In genomic region chr11:35394941-35395340, GRCh38 we compare ENCODE assay signal across 29 cellular contexts.
"Had no signal": no experiment of that assay in that cellular context is flagged by ENCODE, and none has a peak within 500 bp of the region (broad histone marks: within the 10 kb centered on the region; RNA-seq: fewer than 3 reads in every experiment).

No MANE protein-coding gene starts in this region.

- H3K4me1 ChIP-seq: testis, uterus had no signal

- H3K4me3 ChIP-seq: stomach, suprapubic skin, testis, thoracic aorta, thyroid gland, tibial artery, tibial nerve, transverse colon, upper lobe of left lung, upper lobe of right lung, uterus, vagina had no signal

- H3K36me3 ChIP-seq: stomach, suprapubic skin, thoracic aorta, thyroid gland, tibial artery, tibial nerve, transverse colon, upper lobe of left lung, upper lobe of right lung, uterus, vagina had no signal

- ATAC-seq: stimulated activated effector memory CD8-positive, alpha-beta T cell treated with anti-CD3 and anti-CD28 coated beads, Interleukin-12 subunit alpha, Interleukin-12 subunit beta, amount 100 ng/mL, for 72 hours; stimulated activated memory B cell treated with anti-CD40 and anti-IgM and Interleukin-4, amounts not matched to agents 10 μg/mL and 1 μg/mL and 100 μg/mL, for 72 hours; stimulated activated naive B cell treated with anti-CD40 and anti-IgM and Interleukin-4, amounts not matched to agents 10 μg/mL and 1 μg/mL and 100 μg/mL, for 72 hours; stimulated activated naive CD8-positive, alpha-beta T cell treated with anti-CD3 and anti-CD28 coated beads, Interleukin-15, amount 100 ng/mL, for 72 hours; stimulated activated naive CD8-positive, alpha-beta T cell treated with anti-CD3 and anti-CD28 coated beads, Interleukin-15, Interleukin-2, amounts not matched to agents 100 U/mL and 50 U/mL, for 24 hours; upper lobe of right lung had no signal

- H3K9me3 ChIP-seq: stomach, suprapubic skin, testis, thoracic aorta, thyroid gland, tibial artery, transverse colon, upper lobe of left lung, upper lobe of right lung, uterus, vagina had no signal

- H3K9me3 Mint-ChIP-seq: stimulated activated effector memory CD8-positive, alpha-beta T cell treated with anti-CD3 and anti-CD28 coated beads, Interleukin-12 subunit alpha, Interleukin-12 subunit beta, amount 100 ng/mL, for 72 hours; stimulated activated memory B cell treated with anti-CD40 and anti-IgM and Interleukin-4, amounts not matched to agents 10 μg/mL and 1 μg/mL and 100 μg/mL, for 72 hours; stimulated activated naive B cell treated with anti-CD40 and anti-IgM and Interleukin-4, amounts not matched to agents 10 μg/mL and 1 μg/mL and 100 μg/mL, for 72 hours; stimulated activated naive CD8-positive, alpha-beta T cell treated with anti-CD3 and anti-CD28 coated beads, Interleukin-15, amount 100 ng/mL, for 72 hours; stimulated activated naive CD8-positive, alpha-beta T cell treated with anti-CD3 and anti-CD28 coated beads, Interleukin-15, Interleukin-2, amounts not matched to agents 100 ng/mL and 50 ng/mL, for 24 hours; type B pancreatic cell had no signal

- H3K27me3 ChIP-seq: stomach, suprapubic skin, testis, thyroid gland, tibial artery, tibial nerve, transverse colon, upper lobe of left lung, upper lobe of right lung, uterus, vagina had no signal

- DNase-seq: stimulated activated CD4-positive, alpha-beta T cell treated with anti-CD3 and anti-CD28 coated beads, Interleukin-2, amount 100 ng/mL, for 48 hours; stimulated activated CD4-positive, alpha-beta T cell treated with anti-CD3 and anti-CD28 coated beads, Interleukin-4, amount 100 ng/mL, for 1 hour; stimulated activated CD4-positive, alpha-beta T cell treated with anti-CD3 and anti-CD28 coated beads, Interleukin-4, amount 100 ng/mL, for 24 hours; stimulated activated CD4-positive, alpha-beta T cell treated with anti-CD3 and anti-CD28 coated beads, Interleukin-4, amount 100 ng/mL, for 4 hours; stimulated activated CD8-positive, alpha-beta memory T cell treated with anti-CD3 and anti-CD28 coated beads, Interleukin-4, amount 100 ng/mL, for 48 hours; stimulated activated naive B cell treated with anti-CD40 and anti-IgM and Interleukin-4, amounts not matched to agents 10 μg/mL and 1 μg/mL and 100 μg/mL, for 72 hours; stimulated activated naive CD4-positive, alpha-beta T cell; stimulated activated naive CD4-positive, alpha-beta T cell treated with Interleukin-2 at 50 U/mL for 16 hours; stimulated activated naive CD8-positive, alpha-beta T cell treated with anti-CD3 and anti-CD28 coated beads, Interleukin-15, amount 100 ng/mL, for 72 hours; stimulated activated naive CD8-positive, alpha-beta T cell treated with anti-CD3 and anti-CD28 coated beads, Interleukin-15, Interleukin-2, amounts not matched to agents 100 U/mL and 50 U/mL, for 24 hours; stomach; substantia nigra; testis; thyroid gland; tibial artery; transverse colon; trophoblast cell; upper lobe of left lung; upper lobe of right lung; uterus had no signal

- H3K27ac Mint-ChIP-seq: stimulated activated effector memory CD8-positive, alpha-beta T cell treated with anti-CD3 and anti-CD28 coated beads, Interleukin-12 subunit alpha, Interleukin-12 subunit beta, amount 100 ng/mL, for 72 hours; stimulated activated memory B cell treated with anti-CD40 and anti-IgM and Interleukin-4, amounts not matched to agents 10 μg/mL and 1 μg/mL and 100 μg/mL, for 72 hours; stimulated activated naive B cell treated with anti-CD40 and anti-IgM and Interleukin-4, amounts not matched to agents 10 μg/mL and 1 μg/mL and 100 μg/mL, for 72 hours; stimulated activated naive CD8-positive, alpha-beta T cell treated with anti-CD3 and anti-CD28 coated beads, Interleukin-15, Interleukin-2, amounts not matched to agents 100 ng/mL and 50 ng/mL, for 24 hours; type B pancreatic cell had no signal

- H3K36me3 Mint-ChIP-seq: stimulated activated memory B cell treated with anti-CD40 and anti-IgM and Interleukin-4, amounts not matched to agents 10 μg/mL and 1 μg/mL and 100 μg/mL, for 72 hours; stimulated activated naive B cell treated with anti-CD40 and anti-IgM and Interleukin-4, amounts not matched to agents 10 μg/mL and 1 μg/mL and 100 μg/mL, for 72 hours; type B pancreatic cell had no signal

- H3K27ac ChIP-seq: stomach, suprapubic skin, testis, thoracic aorta, thyroid gland, tibial artery, tibial nerve, transverse colon, upper lobe of left lung, upper lobe of right lung, uterus, vagina had no signal

- H3K4me3 Mint-ChIP-seq: stimulated activated effector memory CD8-positive, alpha-beta T cell treated with anti-CD3 and anti-CD28 coated beads, Interleukin-12 subunit alpha, Interleukin-12 subunit beta, amount 100 ng/mL, for 72 hours; stimulated activated memory B cell treated with anti-CD40 and anti-IgM and Interleukin-4, amounts not matched to agents 10 μg/mL and 1 μg/mL and 100 μg/mL, for 72 hours; stimulated activated naive B cell treated with anti-CD40 and anti-IgM and Interleukin-4, amounts not matched to agents 10 μg/mL and 1 μg/mL and 100 μg/mL, for 72 hours; stimulated activated naive CD8-positive, alpha-beta T cell treated with anti-CD3 and anti-CD28 coated beads, Interleukin-15, amount 100 ng/mL, for 72 hours; stimulated activated naive CD8-positive, alpha-beta T cell treated with anti-CD3 and anti-CD28 coated beads, Interleukin-15, Interleukin-2, amounts not matched to agents 100 ng/mL and 50 ng/mL, for 24 hours; type B pancreatic cell had no signal

- FAIRE-seq: urothelium cell line had no signal
